ENCODE assay signal across 1 cellular context in genomic region chr20:53939554-53940355, GRCh38.
TF ChIP-seq lines count a peak whose summit lies in the region.

No MANE protein-coding gene starts in this region.

TF ChIP-seq in HepG2, 621 proteins besides CTCF, POLR2A, EP300 and RAD21 (continued from another document and continues in another):
- TF ChIP-seq PHF5A (CRISPR knock-in tag; IDR thresholded peaks at IDR 0.05; ENCODE audit: low read depth, unreplicated experiment) (peak; percentile 67), PHB2 (IDR thresholded peaks at IDR 0.05; ENCODE audit: partially characterized antibody) (no peak), ZSCAN9 (CRISPR knock-in tag; IDR thresholded peaks at IDR 0.05; ENCODE audit: borderline replicate concordance) (peak; percentile 57; the same call in 1 of the 2 replicates), TFDP1 (CRISPR knock-in tag; IDR thresholded peaks at IDR 0.05; ENCODE audit: borderline replicate concordance) (no peak), KDM5A (IDR thresholded peaks at IDR 0.05; ENCODE audit: borderline replicate concordance, low read length) (peak; percentile 43; the same call in 1 of the 2 replicates), ZBTB21 (CRISPR knock-in tag; IDR thresholded peaks at IDR 0.05) (peak; percentile 51; the same call in 1 of the 2 replicates), HNF1B (CRISPR knock-in tag; IDR thresholded peaks at IDR 0.05) (peak; percentile 95), PLRG1 (conservative IDR thresholded peaks at IDR 0.05) (no peak), ZNF790 (CRISPR knock-in tag; IDR thresholded peaks at IDR 0.05; ENCODE audit: borderline replicate concordance) (no peak), FOXP1 (IDR thresholded peaks at IDR 0.05) (no peak), FOXP1 (CRISPR knock-in tag; IDR thresholded peaks at IDR 0.05) (0 out of 2 replicates have a peak, but pooled peaks have one; percentile 20), ZNF17 (CRISPR knock-in tag; IDR thresholded peaks at IDR 0.05) (no peak), ZNF674 (CRISPR knock-in tag; IDR thresholded peaks at IDR 0.05; ENCODE audit: low read depth) (no peak), ZFP41 (CRISPR knock-in tag; IDR thresholded peaks at IDR 0.05; ENCODE audit: borderline replicate concordance) (no peak), TEF (CRISPR knock-in tag; IDR thresholded peaks at IDR 0.05) (peak; percentile 53; the same call in 1 of the 2 replicates), ARNT (IDR thresholded peaks at IDR 0.05) (no peak), KLF12 (CRISPR knock-in tag; IDR thresholded peaks at IDR 0.05; ENCODE audit: borderline replicate concordance) (no peak), ZNF232 (CRISPR knock-in tag; IDR thresholded peaks at IDR 0.05; ENCODE audit: borderline replicate concordance) (no peak), EED (CRISPR knock-in tag; IDR thresholded peaks at IDR 0.05) (no peak), ARID2 (CRISPR knock-in tag; IDR thresholded peaks at IDR 0.05; ENCODE audit: borderline replicate concordance) (0 out of 2 replicates have a peak, but pooled peaks have one; percentile 31), ZMYM3 (CRISPR knock-in tag; IDR thresholded peaks at IDR 0.05) (peak; percentile 72; the same call in 1 of the 2 replicates), NFYC (CRISPR knock-in tag; IDR thresholded peaks at IDR 0.05) (peak; percentile 8; the same call in 1 of the 2 replicates), POGZ (CRISPR knock-in tag; IDR thresholded peaks at IDR 0.05) (peak; percentile 67), HOXA9 (CRISPR knock-in tag; IDR thresholded peaks at IDR 0.05; ENCODE audit: borderline replicate concordance) (no peak), ZNF776 (CRISPR knock-in tag; IDR thresholded peaks at IDR 0.05) (no peak), POLR2AphosphoS5 (IDR thresholded peaks at IDR 0.05; ENCODE audit: low read depth, low read length) (no peak), NFE2 (CRISPR knock-in tag; IDR thresholded peaks at IDR 0.05) (no peak), DMAP1 (CRISPR knock-in tag; IDR thresholded peaks at IDR 0.05) (0 out of 2 replicates have a peak, but pooled peaks have one; percentile 28), NCOA2 (CRISPR knock-in tag; IDR thresholded peaks at IDR 0.05) (no peak; the same call in 1 of the 2 replicates), CCDC6 (CRISPR knock-in tag; IDR thresholded peaks at IDR 0.05) (no peak), KLF15 (CRISPR knock-in tag; IDR thresholded peaks at IDR 0.05; ENCODE audit: borderline replicate concordance) (no peak), BRCA1 (CRISPR knock-in tag; IDR thresholded peaks at IDR 0.05) (no peak), TRIM22 (IDR thresholded peaks at IDR 0.05) (no peak), ZBTB7B (CRISPR knock-in tag; IDR thresholded peaks at IDR 0.05) (peak; percentile 71; the same call in 1 of the 2 replicates), MED8 (CRISPR knock-in tag; IDR thresholded peaks at IDR 0.05; ENCODE audit: insufficient replicate concordance) (no peak), MXD4 (CRISPR knock-in tag; IDR thresholded peaks at IDR 0.05) (peak; percentile 65; the same call in 1 of the 2 replicates), TOPORS (CRISPR knock-in tag; IDR thresholded peaks at IDR 0.05) (no peak), PAWR (CRISPR knock-in tag; IDR thresholded peaks at IDR 0.05; ENCODE audit: borderline replicate concordance) (no peak), ZNF691 (CRISPR knock-in tag; IDR thresholded peaks at IDR 0.05; ENCODE audit: borderline replicate concordance, low read depth) (no peak; the same call in 1 of the 2 replicates), TMF1 (CRISPR knock-in tag; IDR thresholded peaks at IDR 0.05; ENCODE audit: low read depth) (no peak), HOXD1 (CRISPR knock-in tag; IDR thresholded peaks at IDR 0.05) (no peak), FOSL1 (CRISPR knock-in tag; IDR thresholded peaks at IDR 0.05; ENCODE audit: borderline replicate concordance) (no peak), ZNF24 (IDR thresholded peaks at IDR 0.05) (peak; percentile 48; the same call in 1 of the 2 replicates), ISL2 (CRISPR knock-in tag; IDR thresholded peaks at IDR 0.05) (no peak; the same call in 1 of the 2 replicates), ZNF589 (CRISPR knock-in tag; conservative IDR thresholded peaks at IDR 0.05) (no peak), KLF13 (CRISPR knock-in tag; IDR thresholded peaks at IDR 0.05) (no peak), MYNN (CRISPR knock-in tag; IDR thresholded peaks at IDR 0.05; ENCODE audit: low read depth) (no peak; the same call in 1 of the 2 replicates), ZNF670 (CRISPR knock-in tag; IDR thresholded peaks at IDR 0.05; ENCODE audit: borderline replicate concordance) (no peak), TOE1 (CRISPR knock-in tag; IDR thresholded peaks at IDR 0.05) (0 out of 2 replicates have a peak, but pooled peaks have one; percentile 63), MIER3 (CRISPR knock-in tag; IDR thresholded peaks at IDR 0.05; ENCODE audit: borderline replicate concordance) (peak; percentile 71; the same call in 1 of the 2 replicates), SAFB2 (CRISPR knock-in tag; IDR thresholded peaks at IDR 0.05; ENCODE audit: borderline replicate concordance, low read depth) (no peak), MAZ (IDR thresholded peaks at IDR 0.05; ENCODE audit: borderline replicate concordance, low read depth, low read length) (no peak; the same call in 1 of the 2 replicates), MAZ (CRISPR knock-in tag; IDR thresholded peaks at IDR 0.05; ENCODE audit: low read depth) (peak; percentile 64), SNAI1 (CRISPR knock-in tag; IDR thresholded peaks at IDR 0.05; ENCODE audit: borderline replicate concordance) (no peak), TP53 (CRISPR knock-in tag; conservative IDR thresholded peaks at IDR 0.05) (no peak), FOXK2 (IDR thresholded peaks at IDR 0.05) (no peak), RELA (CRISPR knock-in tag; IDR thresholded peaks at IDR 0.05) (no peak)
- TF ChIP-seq, protein P1, sequence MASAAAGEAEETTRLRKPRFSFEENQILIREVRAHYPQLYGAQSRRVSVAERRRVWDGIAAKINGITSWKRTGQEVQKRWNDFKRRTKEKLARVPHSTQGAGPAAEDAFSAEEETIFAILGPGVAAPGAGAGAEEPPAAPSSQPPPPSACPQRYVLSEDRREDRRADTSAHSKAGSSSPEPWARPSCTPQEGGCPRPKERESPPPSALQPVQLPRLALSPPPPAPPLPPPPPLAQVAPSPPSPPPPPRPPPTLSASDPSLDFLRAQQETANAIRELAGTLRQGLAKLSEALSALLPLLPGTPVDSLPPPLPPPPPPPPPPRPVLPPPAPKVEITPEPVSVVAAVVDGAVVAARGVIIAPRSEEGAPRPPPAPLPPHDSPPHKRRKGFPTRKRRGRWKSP (CRISPR knock-in tag; IDR thresholded peaks at IDR 0.05) = no peak
- TF ChIP-seq, protein P2, sequence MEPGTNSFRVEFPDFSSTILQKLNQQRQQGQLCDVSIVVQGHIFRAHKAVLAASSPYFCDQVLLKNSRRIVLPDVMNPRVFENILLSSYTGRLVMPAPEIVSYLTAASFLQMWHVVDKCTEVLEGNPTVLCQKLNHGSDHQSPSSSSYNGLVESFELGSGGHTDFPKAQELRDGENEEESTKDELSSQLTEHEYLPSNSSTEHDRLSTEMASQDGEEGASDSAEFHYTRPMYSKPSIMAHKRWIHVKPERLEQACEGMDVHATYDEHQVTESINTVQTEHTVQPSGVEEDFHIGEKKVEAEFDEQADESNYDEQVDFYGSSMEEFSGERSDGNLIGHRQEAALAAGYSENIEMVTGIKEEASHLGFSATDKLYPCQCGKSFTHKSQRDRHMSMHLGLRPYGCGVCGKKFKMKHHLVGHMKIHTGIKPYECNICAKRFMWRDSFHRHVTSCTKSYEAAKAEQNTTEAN (CRISPR knock-in tag; conservative IDR thresholded peaks at IDR 0.05) = no peak
- TF ChIP-seq, protein P3, sequence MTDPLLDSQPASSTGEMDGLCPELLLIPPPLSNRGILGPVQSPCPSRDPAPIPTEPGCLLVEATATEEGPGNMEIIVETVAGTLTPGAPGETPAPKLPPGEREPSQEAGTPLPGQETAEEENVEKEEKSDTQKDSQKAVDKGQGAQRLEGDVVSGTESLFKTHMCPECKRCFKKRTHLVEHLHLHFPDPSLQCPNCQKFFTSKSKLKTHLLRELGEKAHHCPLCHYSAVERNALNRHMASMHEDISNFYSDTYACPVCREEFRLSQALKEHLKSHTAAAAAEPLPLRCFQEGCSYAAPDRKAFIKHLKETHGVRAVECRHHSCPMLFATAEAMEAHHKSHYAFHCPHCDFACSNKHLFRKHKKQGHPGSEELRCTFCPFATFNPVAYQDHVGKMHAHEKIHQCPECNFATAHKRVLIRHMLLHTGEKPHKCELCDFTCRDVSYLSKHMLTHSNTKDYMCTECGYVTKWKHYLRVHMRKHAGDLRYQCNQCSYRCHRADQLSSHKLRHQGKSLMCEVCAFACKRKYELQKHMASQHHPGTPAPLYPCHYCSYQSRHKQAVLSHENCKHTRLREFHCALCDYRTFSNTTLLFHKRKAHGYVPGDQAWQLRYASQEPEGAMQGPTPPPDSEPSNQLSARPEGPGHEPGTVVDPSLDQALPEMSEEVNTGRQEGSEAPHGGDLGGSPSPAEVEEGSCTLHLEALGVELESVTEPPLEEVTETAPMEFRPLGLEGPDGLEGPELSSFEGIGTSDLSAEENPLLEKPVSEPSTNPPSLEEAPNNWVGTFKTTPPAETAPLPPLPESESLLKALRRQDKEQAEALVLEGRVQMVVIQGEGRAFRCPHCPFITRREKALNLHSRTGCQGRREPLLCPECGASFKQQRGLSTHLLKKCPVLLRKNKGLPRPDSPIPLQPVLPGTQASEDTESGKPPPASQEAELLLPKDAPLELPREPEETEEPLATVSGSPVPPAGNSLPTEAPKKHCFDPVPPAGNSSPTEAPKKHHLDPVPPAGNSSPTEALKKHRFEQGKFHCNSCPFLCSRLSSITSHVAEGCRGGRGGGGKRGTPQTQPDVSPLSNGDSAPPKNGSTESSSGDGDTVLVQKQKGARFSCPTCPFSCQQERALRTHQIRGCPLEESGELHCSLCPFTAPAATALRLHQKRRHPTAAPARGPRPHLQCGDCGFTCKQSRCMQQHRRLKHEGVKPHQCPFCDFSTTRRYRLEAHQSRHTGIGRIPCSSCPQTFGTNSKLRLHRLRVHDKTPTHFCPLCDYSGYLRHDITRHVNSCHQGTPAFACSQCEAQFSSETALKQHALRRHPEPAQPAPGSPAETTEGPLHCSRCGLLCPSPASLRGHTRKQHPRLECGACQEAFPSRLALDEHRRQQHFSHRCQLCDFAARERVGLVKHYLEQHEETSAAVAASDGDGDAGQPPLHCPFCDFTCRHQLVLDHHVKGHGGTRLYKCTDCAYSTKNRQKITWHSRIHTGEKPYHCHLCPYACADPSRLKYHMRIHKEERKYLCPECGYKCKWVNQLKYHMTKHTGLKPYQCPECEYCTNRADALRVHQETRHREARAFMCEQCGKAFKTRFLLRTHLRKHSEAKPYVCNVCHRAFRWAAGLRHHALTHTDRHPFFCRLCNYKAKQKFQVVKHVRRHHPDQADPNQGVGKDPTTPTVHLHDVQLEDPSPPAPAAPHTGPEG (CRISPR knock-in tag; IDR thresholded peaks at IDR 0.05) = 0 out of 2 replicates have a peak, but pooled peaks have one; percentile 14
- TF ChIP-seq, protein P4, sequence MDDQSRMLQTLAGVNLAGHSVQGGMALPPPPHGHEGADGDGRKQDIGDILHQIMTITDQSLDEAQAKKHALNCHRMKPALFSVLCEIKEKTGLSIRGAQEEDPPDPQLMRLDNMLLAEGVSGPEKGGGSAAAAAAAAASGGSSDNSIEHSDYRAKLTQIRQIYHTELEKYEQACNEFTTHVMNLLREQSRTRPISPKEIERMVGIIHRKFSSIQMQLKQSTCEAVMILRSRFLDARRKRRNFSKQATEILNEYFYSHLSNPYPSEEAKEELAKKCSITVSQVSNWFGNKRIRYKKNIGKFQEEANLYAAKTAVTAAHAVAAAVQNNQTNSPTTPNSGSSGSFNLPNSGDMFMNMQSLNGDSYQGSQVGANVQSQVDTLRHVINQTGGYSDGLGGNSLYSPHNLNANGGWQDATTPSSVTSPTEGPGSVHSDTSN (CRISPR knock-in tag; IDR thresholded peaks at IDR 0.05; ENCODE audit: borderline replicate concordance) = no peak
